ENCODE assay signal across 8 cellular contexts in genomic region chr6:16129623-16130243, GRCh38. TPM values are rescaled to one million over a fixed set of nuclear protein-coding genes. Genes with fewer than 3 reads are reported as not detected.
DNase-seq lines count a peak whose midpoint lies in the region; ATAC-seq, FAIRE-seq and TF ChIP-seq lines count a peak whose summit lies in the region.

No MANE protein-coding gene starts in this region.

- no peak for TF ChIP-seq EP300 in transverse colon (IDR thresholded peaks at IDR 0.05; ENCODE audit: low read depth)

- BruUV-seq in endothelial cell of umbilical vein (replicated peaks; lab: Mats Ljungman, UMichigan), result no TSS peak

- peaks cover 2 to 3% of the 10 kb centered on the region in 2 experiments for H3K27me3 ChIP-seq in endothelial cell of umbilical vein (ENCODE audit: control insufficient read depth in 2 of 2, insufficient read depth in 2 of 2, low read length in 2 of 2)
- H3K27me3 ChIP-seq in muscle layer of colon (ENCODE audit: control insufficient read depth in 1 of 2, insufficient read depth in 2 of 2, low read length in 2 of 2), result no peaks in the 10 kb centered on the region
- H3K27me3 ChIP-seq in transverse colon, result no peaks in the 10 kb centered on the region

- H3K9me3 ChIP-seq in endothelial cell of umbilical vein (replicated peaks; ENCODE audit: control insufficient read depth, insufficient read depth, low read length) (no peaks in the 10 kb centered on the region), muscle layer of colon (ENCODE audit: low read length) (no peaks in the 10 kb centered on the region), transverse colon (no peaks in the 10 kb centered on the region)

- peaks cover 29% of the 10 kb centered on the region for H3K4me1 Mint-ChIP-seq in activated CD4-positive, alpha-beta T cell treated with anti-CD3 and anti-CD28 coated beads for 36 hours

- peaks cover 25% of the 10 kb centered on the region for H3K36me3 Mint-ChIP-seq in activated CD4-positive, alpha-beta T cell treated with anti-CD3 and anti-CD28 coated beads for 36 hours (ENCODE audit: low read depth)

- H3K4me3 ChIP-seq in endothelial cell of umbilical vein (replicated peaks in 1 of 3; ENCODE audit: insufficient read depth in 1 of 3, low read depth in 1 of 3, low read length in 3 of 3) (peak overlapping the region; percentile 64 to 98 (median 68)), muscle layer of colon (ENCODE audit: low read depth in 1 of 2, low read length in 2 of 2) (peak overlapping the region; percentile 94 to 96), transverse colon (peak overlapping the region; percentile 91 to 100 (median 97))

- peak overlapping the region; percentile 86 for H3K9ac ChIP-seq in endothelial cell of umbilical vein (replicated peaks; ENCODE audit: extremely low read depth, insufficient read depth, low read length)
- peak overlapping the region; percentile 70 for H3K9ac ChIP-seq in muscle layer of colon (ENCODE audit: low read length)

- peak; percentile 26 to 83 (median 79) for DNase-seq in NCI-H1417 (lab: John Stamatoyannopoulos, UW)
- no peak for DNase-seq in NCI-H1417 treated with DMSO at 0.1 percent for 48 hours (lab: John Stamatoyannopoulos, UW)
- DNase-seq in KBM-7, result peak; percentile 49
- peak; percentile 66 for DNase-seq in activated CD4-positive, alpha-beta T cell treated with anti-CD3 and anti-CD28 coated beads for 36 hours
- DNase-seq in endothelial cell of umbilical vein (ENCODE audit: low read depth, low spot score), result peak; percentile 52
- DNase-seq in transverse colon, result peak; percentile 41

- peaks cover 32% of the 10 kb centered on the region for H3K79me2 ChIP-seq in endothelial cell of umbilical vein (ENCODE audit: control insufficient read depth, insufficient read depth, low read length)

- no peaks in the 10 kb centered on the region for H3K9me1 ChIP-seq in endothelial cell of umbilical vein (replicated peaks; ENCODE audit: control insufficient read depth, extremely low read depth, insufficient read depth, low read length)

- dilution Hi-C loops in endothelial cell of umbilical vein (cut with MboI; ENCODE audit: extremely low pct_ligation_motif_present, low sequenced_read_pairs), result no loop called here

- FAIRE-seq in endothelial cell of umbilical vein (lab: Jason Lieb, UNC), result peak; percentile 26

- CTCF ChIA-PET in activated CD4-positive, alpha-beta T cell treated with anti-CD3 and anti-CD28 coated beads for 36 hours (lab: Charles Lee), result interaction anchor here (0.8 to 3.3 kb wide), 12 partner anchors 37 to 443 kb away, joined by 3 to 13 read pairs (median 4); no protein-coding TSS in a partner anchor
- CTCF ChIA-PET in endothelial cell of umbilical vein (lab: Charles Lee), result interaction anchor here (0.8 to 4.0 kb wide), 12 partner anchors 16 to 438 kb away, joined by 3 to 28 read pairs (median 4); no protein-coding TSS in a partner anchor

- no peaks in the 10 kb centered on the region for H3K9me3 Mint-ChIP-seq in activated CD4-positive, alpha-beta T cell treated with anti-CD3 and anti-CD28 coated beads for 36 hours (ENCODE audit: low read depth)

- intact Hi-C loops in activated CD4-positive, alpha-beta T cell treated with anti-CD3 and anti-CD28 coated beads for 36 hours (cut with DNase I, micrococcal nuclease), result loop anchor here (1.0 to 10.0 kb wide), 15 partner anchors 8 to 1578 kb away; partner anchors contain the start of genes DTNBP1 (in 1 of the 2) and NUP153 (in 1 of the 2)
- intact Hi-C loops in endothelial cell of umbilical vein (cut with micrococcal nuclease), result loop anchor here (1.0 to 5.0 kb wide), 9 partner anchors 39 to 1738 kb away; partner anchors contain the start of gene DTNBP1
- intact Hi-C loops in transverse colon (cut with DNase I; ENCODE audit: low total_unique reads), result loop anchor here (10.0 kb wide), 1 partner anchor 75 kb away; no protein-coding TSS in a partner anchor

- H3K27ac ChIP-seq in endothelial cell of umbilical vein (ENCODE audit: insufficient read depth, low read depth, low read length) (peak overlapping the region; percentile 71), muscle layer of colon (ENCODE audit: low read depth, low read length) (peak overlapping the region; percentile 94), transverse colon (peak overlapping the region; percentile 97 to 99 (median 99))

- TF ChIP-seq CTCF in endothelial cell of umbilical vein (IDR thresholded peaks at IDR 0.05; ENCODE audit: extremely low read depth in 1 of 2, insufficient read depth in 1 of 2, low read depth in 1 of 2, low read length in 2 of 2) (no peak), transverse colon (IDR thresholded peaks at IDR 0.05) (peak in 1 of 5 experiments; percentile 10)

- no peaks in the 10 kb centered on the region for H3K27me3 Mint-ChIP-seq in activated CD4-positive, alpha-beta T cell treated with anti-CD3 and anti-CD28 coated beads for 36 hours

- H2AFZ ChIP-seq in endothelial cell of umbilical vein (ENCODE audit: low read depth, low read length), result no peak overlapping the region

- H3K36me3 ChIP-seq in endothelial cell of umbilical vein (ENCODE audit: control insufficient read depth in 2 of 2, extremely low read depth in 1 of 2, insufficient read depth in 2 of 2, low read length in 2 of 2), result peaks cover 0 to 5% of the 10 kb centered on the region in 2 experiments
- H3K36me3 ChIP-seq in muscle layer of colon (ENCODE audit: insufficient read depth, low read length), result no peaks in the 10 kb centered on the region
- H3K36me3 ChIP-seq in transverse colon, result peaks cover 0 to 6% (median 0%) of the 10 kb centered on the region in 4 donors

- 1% methylated on average over 10 to 31 of the region's 33 CpGs for WGBS in transverse colon (ENCODE audit: low coverage in 1 of 2), 2 donors

- TF ChIP-seq POLR2A in endothelial cell of umbilical vein (IDR thresholded peaks at IDR 0.05; ENCODE audit: low read depth, low read length) (no peak), transverse colon (IDR thresholded peaks at IDR 0.05) (no peak)

- peaks cover 24% of the 10 kb centered on the region for H3K4me1 ChIP-seq in endothelial cell of umbilical vein (ENCODE audit: control insufficient read depth, extremely low read depth, insufficient read depth, low read length)
- H3K4me1 ChIP-seq in muscle layer of colon (ENCODE audit: insufficient read depth, low read length), result peaks cover 36% of the 10 kb centered on the region
- peaks cover 20 to 37% (median 36%) of the 10 kb centered on the region in 4 donors for H3K4me1 ChIP-seq in transverse colon

- peak overlapping the region; percentile 90 for H3K4me3 Mint-ChIP-seq in activated CD4-positive, alpha-beta T cell treated with anti-CD3 and anti-CD28 coated beads for 36 hours

- H4K20me1 ChIP-seq in endothelial cell of umbilical vein (replicated peaks; ENCODE audit: control insufficient read depth, extremely low read depth, insufficient read depth, low read length), result no peaks in the 10 kb centered on the region

- peak overlapping the region; percentile 85 for H3K27ac Mint-ChIP-seq in activated CD4-positive, alpha-beta T cell treated with anti-CD3 and anti-CD28 coated beads for 36 hours

- POLR2A ChIA-PET in activated CD4-positive, alpha-beta T cell treated with anti-CD3 and anti-CD28 coated beads for 36 hours (lab: Charles Lee), result interaction anchor here (1.0 to 1.9 kb wide), 6 partner anchors 7 to 353 kb away, joined by 3 to 14 read pairs (median 8); no protein-coding TSS in a partner anchor
- POLR2A ChIA-PET in endothelial cell of umbilical vein (lab: Charles Lee), result interaction anchor here (0.6 to 1.8 kb wide), 9 partner anchors 8 to 467 kb away, joined by 3 to 9 read pairs (median 5); partner anchors contain the start of gene DTNBP1

- in situ Hi-C loops in KBM-7 (cut with MboI; ENCODE audit: low pct_unique_long_range_greater_than_20kb, low sequenced_read_pairs) (no loop called here), transverse colon (cut with MboI; ENCODE audit: low pct_ligation_motif_present in 1 of 4, low pct_unique_long_range_greater_than_20kb in 1 of 4, low sequenced_read_pairs in 3 of 4) (no loop called here)

- ATAC-seq in activated CD4-positive, alpha-beta T cell treated with anti-CD3 and anti-CD28 coated beads for 36 hours, result no peak
- ATAC-seq in GM18868 (IDR thresholded peaks at IDR 0.05; ENCODE audit: unreplicated experiment), result no peak

- H3K4me2 ChIP-seq in endothelial cell of umbilical vein (ENCODE audit: insufficient read depth, low read length), result peak overlapping the region; percentile 93

TF ChIP-seq in endothelial cell of umbilical vein, 7 proteins besides CTCF, POLR2A, EP300 and RAD21:
- TF ChIP-seq EZH2 (IDR thresholded peaks at IDR 0.05; ENCODE audit: borderline replicate concordance, low read depth, low read length, severe bottlenecking), result no peak
- TF ChIP-seq, protein P1, sequence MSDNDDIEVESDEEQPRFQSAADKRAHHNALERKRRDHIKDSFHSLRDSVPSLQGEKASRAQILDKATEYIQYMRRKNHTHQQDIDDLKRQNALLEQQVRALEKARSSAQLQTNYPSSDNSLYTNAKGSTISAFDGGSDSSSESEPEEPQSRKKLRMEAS (IDR thresholded peaks at IDR 0.05; ENCODE audit: insufficient read depth, insufficient read length), result no peak
- TF ChIP-seq FOS (IDR thresholded peaks at IDR 0.05; ENCODE audit: borderline replicate concordance, insufficient read depth, low read length), result no peak
- no peak for TF ChIP-seq JUN (IDR thresholded peaks at IDR 0.05; ENCODE audit: borderline replicate concordance, insufficient read depth, insufficient read length, low read depth)
- no peak for TF ChIP-seq GATA2 (IDR thresholded peaks at IDR 0.05; ENCODE audit: insufficient read depth, insufficient read length, low read depth, low read length)
- no peak for TF ChIP-seq POLR2AphosphoS5 (IDR thresholded peaks at IDR 0.05; ENCODE audit: insufficient read depth, low read depth, low read length)
- TF ChIP-seq MYC (IDR thresholded peaks at IDR 0.05; ENCODE audit: low read depth, low read length), result no peak
TF ChIP-seq in endothelial cell of umbilical vein: peak in this region for 0.

RNA-seq across cellular contexts. Expression of gene MYLIP, which starts 0.8 kb away (rescaled TPM):
- 10 to 100 TPM in 1 of 2 experiments, 1 to 10 TPM in 1; 9.2 to 10.6 TPM for total RNA-seq in activated CD4-positive, alpha-beta T cell treated with anti-CD3 and anti-CD28 coated beads for 36 hours
- total RNA-seq in endothelial cell of umbilical vein, result 15.4 and 19.2 TPM in 2 replicates
- polyA plus RNA-seq in endothelial cell of umbilical vein, result 13.8 and 16.9 TPM in 2 replicates
- 16.4 and 17.3 TPM in 2 replicates for polyA plus RNA-seq in endothelial cell of umbilical vein (2011; cell fraction: cytosol; rRNA removed)
- polyA plus RNA-seq in endothelial cell of umbilical vein (2011; cell fraction: nucleus; rRNA removed), result 44.3 and 52.9 TPM in 2 replicates
- polyA plus RNA-seq in endothelial cell of umbilical vein (2012), result 9.0 and 9.1 TPM in 2 replicates
- polyA minus RNA-seq in endothelial cell of umbilical vein, result 31.0 and 32.5 TPM in 2 replicates
- polyA minus RNA-seq in endothelial cell of umbilical vein (2011; cell fraction: cytosol; rRNA and poly(A)+ RNA removed), result 6.7 TPM
- 36.2 and 38.2 TPM in 2 replicates for polyA minus RNA-seq in endothelial cell of umbilical vein (2011; cell fraction: nucleus; rRNA and poly(A)+ RNA removed)
- 10 to 100 TPM; 22.5 to 43.2 (median 40.7) TPM for total RNA-seq in transverse colon
